21 cellular contexts compared by ENCODE assay signal in genomic region chr14:76770521-76771431, GRCh38. TPM values are rescaled to one million over a fixed set of nuclear protein-coding genes. Genes with fewer than 3 reads are reported as not detected.
A peak's percentile ranks its signal among the peaks of the same experiment; 100 is the strongest.
DNase-seq lines count a peak whose midpoint lies in the region; ATAC-seq and TF ChIP-seq lines count a peak whose summit lies in the region.
"Had no signal": no experiment of that assay in that cellular context is flagged by ENCODE, and none has a peak within 500 bp of the region (broad histone marks: within the 10 kb centered on the region; RNA-seq: fewer than 3 reads in every experiment).

No MANE protein-coding gene starts in this region.

- H3K9me3 ChIP-seq in ascending aorta = no peaks in the 10 kb centered on the region
- no peaks in the 10 kb centered on the region for H3K9me3 ChIP-seq in thoracic aorta
- H3K9me3 ChIP-seq: A549, esophagus squamous epithelium, pancreas had no signal

- H3K27ac ChIP-seq in ascending aorta (peak overlapping the region; percentile 95 to 97), thoracic aorta (peak overlapping the region; percentile 3 to 94)
- H3K27ac ChIP-seq: A549, pancreas had no signal

- H3K36me3 ChIP-seq in ascending aorta (peaks cover under 1 to 4% of the 10 kb centered on the region in 2 donors), thoracic aorta (no peaks in the 10 kb centered on the region)
- H3K36me3 ChIP-seq: esophagus squamous epithelium, pancreas had no signal

- H3K27me3 ChIP-seq in ascending aorta (no peaks in the 10 kb centered on the region), thoracic aorta (replicated peaks; ENCODE audit: insufficient read depth) (no peaks in the 10 kb centered on the region)
- H3K27me3 ChIP-seq: esophagus squamous epithelium, pancreas had no signal

- intact Hi-C loops in ascending aorta (cut with DNase I) = loop anchor here (5.0 kb wide), 1 partner anchor 327 kb away; the partner anchor contains the start of gene CIPC

- H3K4me1 ChIP-seq in ascending aorta = peaks cover 24 to 51% of the 10 kb centered on the region in 2 donors
- H3K4me1 ChIP-seq in thoracic aorta (ENCODE audit: control insufficient read depth in 1 of 2, low read depth in 2 of 2) = peaks cover 30 to 76% of the 10 kb centered on the region in 2 donors

- ATAC-seq in left lobe of liver (no peak), thoracic aorta (ENCODE audit: insufficient number of reproducible peaks, low FRiP score, low read depth) (no peak), GM18511 (IDR thresholded peaks at IDR 0.05; ENCODE audit: unreplicated experiment) (no peak)
- ATAC-seq: pancreas; PC-3; stimulated activated naive B cell treated with anti-CD40 and anti-IgM and Interleukin-4, amounts not matched to agents 10 μg/mL and 1 μg/mL and 100 μg/mL, for 72 hours had no signal

- H3K4me3 ChIP-seq in ascending aorta (no peak overlapping the region), thoracic aorta (no peak overlapping the region)
- H3K4me3 ChIP-seq: A549, esophagus squamous epithelium, pancreas had no signal

- DNase-seq in activated CD8-positive, alpha-beta memory T cell treated with anti-CD3 and anti-CD28 coated beads for 24 hours = peak; percentile 47
- DNase-seq in activated CD8-positive, alpha-beta memory T cell treated with anti-CD3 and anti-CD28 coated beads, Interleukin-2, amount 50 U/mL, for 4 hours = no peak
- DNase-seq in ascending aorta (ENCODE audit: low spot score in 2 of 2) (no peak), left lobe of liver (ENCODE audit: low spot score) (peak; percentile 28), thoracic aorta (ENCODE audit: low spot score) (no peak), NCI-H446 (lab: John Stamatoyannopoulos, UW) (no peak), COLO668 (lab: John Stamatoyannopoulos, UW; ENCODE audit: unreplicated experiment) (no peak)
- DNase-seq: CD4-positive, CD25-positive, alpha-beta regulatory T cell; dermis blood vessel endothelial cell; esophagus squamous epithelium; NCI-H1694 treated with DMSO at 0.1 percent for 48 hours; NCI-H524 treated with DMSO at 0.1 percent for 48 hours; PC-3; stimulated activated CD4-positive, alpha-beta T cell treated with anti-CD3 and anti-CD28 coated beads, Interleukin-12 subunit alpha, Interleukin-12 subunit beta, amount 100 ng/mL, for 4 hours; stimulated activated naive B cell treated with anti-CD40 and anti-IgM and Interleukin-4, amounts not matched to agents 10 μg/mL and 1 μg/mL and 100 μg/mL, for 72 hours had no signal

- TF ChIP-seq CTCF in ascending aorta (IDR thresholded peaks at IDR 0.05) = no peak
- TF ChIP-seq CTCF in thoracic aorta (IDR thresholded peaks at IDR 0.05) = no peak

RNA-seq across cellular contexts. Expression of gene VASH1, which starts 9.5 kb away (rescaled TPM):
- 28.4 TPM for total RNA-seq in ascending aorta
- 3.0 TPM for total RNA-seq in left lobe of liver
- 10 to 100 TPM; 21.5 to 27.7 TPM for total RNA-seq in thoracic aorta

RNA-seq across cellular contexts. Expression of gene ANGEL1, which starts 41.9 kb away (rescaled TPM):
- total RNA-seq in ascending aorta (15.5 TPM), left lobe of liver (22.2 TPM), thoracic aorta (10 to 100 TPM; 19.5 to 24.5 TPM)

RNA-seq across cellular contexts. Expression of gene LRRC74A, which starts 55.4 kb away (rescaled TPM):
- not detected for total RNA-seq in ascending aorta
- total RNA-seq in left lobe of liver = not detected
- total RNA-seq in thoracic aorta = not detected
- total RNA-seq: CD4-positive, CD25-positive, alpha-beta regulatory T cell; Daoy; dermis blood vessel endothelial cell; esophagus squamous epithelium; kidney epithelial cell; MCF 10A; pancreas; PC-3 had no signal

Comparison
In these comparisons a context has a peak if more than half of its experiments do, and no peak if none do; other contexts are left out.
1. DNase-seq: peak in activated CD8-positive, alpha-beta memory T cell treated with anti-CD3 and anti-CD28 coated beads for 24 hours (single experiment) and left lobe of liver (single experiment); none in activated CD8-positive, alpha-beta memory T cell treated with anti-CD3 and anti-CD28 coated beads, Interleukin-2, amount 50 U/mL, for 4 hours (single experiment), ascending aorta (0 of 2), thoracic aorta (single experiment), NCI-H446 (0 of 2) and COLO668 (single experiment).